19 cellular contexts compared by ENCODE assay signal in the genomic region with DNA sequence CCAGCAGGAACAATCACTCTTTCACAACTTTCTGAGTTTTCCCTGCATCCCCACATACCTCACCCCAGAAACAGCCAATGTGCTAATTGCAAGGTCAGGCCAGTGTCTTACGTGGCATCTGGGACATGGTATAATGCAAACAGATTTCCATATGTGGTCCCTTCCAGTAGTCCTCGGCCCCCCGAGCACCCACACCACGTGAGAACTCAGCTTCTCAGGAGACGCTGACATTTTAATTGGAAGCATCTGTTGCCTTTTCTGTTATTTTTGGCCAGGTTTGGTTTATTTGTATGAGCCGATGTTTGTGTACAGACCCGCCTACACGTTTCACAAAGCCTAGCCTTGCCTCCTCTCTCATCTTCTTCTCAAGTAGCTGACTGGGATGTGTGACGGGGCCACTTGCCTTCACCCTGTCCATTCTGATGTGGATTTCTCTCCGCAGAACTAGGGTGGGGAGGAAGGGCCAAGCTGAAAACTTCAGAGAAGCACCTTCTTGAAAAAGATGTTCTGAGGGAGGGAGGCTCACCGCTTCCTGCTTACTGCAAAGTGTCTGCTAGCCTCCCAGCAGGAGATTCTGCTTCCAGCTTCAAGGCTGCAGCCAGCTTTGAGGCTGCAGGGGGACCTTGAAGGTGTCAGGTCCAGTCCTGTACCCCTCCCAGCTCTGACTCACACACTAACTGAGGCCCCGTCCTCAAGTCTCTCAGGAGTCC.
DNase-seq lines count a peak whose midpoint lies in the region.
"Had no signal": no experiment of that assay in that cellular context is flagged by ENCODE, and none has a peak within 500 bp of the region (broad histone marks: within the 10 kb centered on the region; RNA-seq: fewer than 3 reads in every experiment).

No MANE protein-coding gene starts in this region.

- no peak overlapping the region for H3K9ac ChIP-seq in adipocyte (ENCODE audit: low read length)

- intact Hi-C loops in head of caudate nucleus (cut with DNase I) (no loop called here), posterior vena cava (cut with DNase I) (no loop called here)

- H3K9me3 ChIP-seq in adipocyte (ENCODE audit: control insufficient read depth, low read length): peaks cover 2% of the 10 kb centered on the region
- H3K9me3 ChIP-seq: BE2C, Caco-2, colonic mucosa, gastroesophageal sphincter, mucosa of descending colon, SJCRH30 had no signal

- H3K36me3 ChIP-seq in adipocyte (ENCODE audit: control insufficient read depth, insufficient read depth, low read length, severe bottlenecking): no peaks in the 10 kb centered on the region
- H3K36me3 ChIP-seq: BE2C, colonic mucosa, gastroesophageal sphincter, SJCRH30 had no signal

- H3K27me3 ChIP-seq in adipocyte (replicated peaks; ENCODE audit: control insufficient read depth, insufficient read depth, low read length): no peaks in the 10 kb centered on the region
- H3K27me3 ChIP-seq: BE2C, colonic mucosa, gastroesophageal sphincter, SJCRH30 had no signal

- H3K4me3 ChIP-seq in adipocyte (ENCODE audit: low read length): no peak overlapping the region
- H3K4me3 ChIP-seq: colonic mucosa, gastroesophageal sphincter, mucosa of descending colon, SJCRH30 had no signal

- DNase-seq in H4 (ENCODE audit: low spot score) (peak; percentile 83), adipocyte (ENCODE audit: low read depth) (peak; percentile 87), fibroblast of the conjunctiva (ENCODE audit: low read depth) (peak; percentile 76), smooth muscle cell of the brain vasculature (ENCODE audit: low read depth, low spot score) (peak; percentile 90), head of caudate nucleus (no peak), cerebellar cortex (ENCODE audit: low spot score) (no peak), posterior vena cava (ENCODE audit: low spot score) (no peak)
- DNase-seq: activated CD4-positive, alpha-beta memory T cell treated with anti-CD3 and anti-CD28 coated beads for 36 hours; activated T-cell treated with anti-CD3 and anti-CD28 coated beads for 4 hours; BE2C; Caco-2; colonic mucosa; H7; left cardiac atrium; mucosa of descending colon; NCI-H1105 treated with DMSO at 0.1 percent for 48 hours; NCI-H82 had no signal

- H3K4me1 ChIP-seq in adipocyte (ENCODE audit: control insufficient read depth, insufficient read depth, low read length): peaks cover 22% of the 10 kb centered on the region
- H3K4me1 ChIP-seq: BE2C, Caco-2, colonic mucosa, SJCRH30 had no signal

Comparison
In these comparisons a context has a peak if more than half of its experiments do, and no peak if none do; other contexts are left out.
1. DNase-seq: peak in H4 (single experiment), adipocyte (single experiment), fibroblast of the conjunctiva (single experiment) and smooth muscle cell of the brain vasculature (single experiment); none in head of caudate nucleus (0 of 42), cerebellar cortex (single experiment) and posterior vena cava (single experiment).